Comparison of ENCODE assay signal across 8 cellular contexts in the genomic region with DNA sequence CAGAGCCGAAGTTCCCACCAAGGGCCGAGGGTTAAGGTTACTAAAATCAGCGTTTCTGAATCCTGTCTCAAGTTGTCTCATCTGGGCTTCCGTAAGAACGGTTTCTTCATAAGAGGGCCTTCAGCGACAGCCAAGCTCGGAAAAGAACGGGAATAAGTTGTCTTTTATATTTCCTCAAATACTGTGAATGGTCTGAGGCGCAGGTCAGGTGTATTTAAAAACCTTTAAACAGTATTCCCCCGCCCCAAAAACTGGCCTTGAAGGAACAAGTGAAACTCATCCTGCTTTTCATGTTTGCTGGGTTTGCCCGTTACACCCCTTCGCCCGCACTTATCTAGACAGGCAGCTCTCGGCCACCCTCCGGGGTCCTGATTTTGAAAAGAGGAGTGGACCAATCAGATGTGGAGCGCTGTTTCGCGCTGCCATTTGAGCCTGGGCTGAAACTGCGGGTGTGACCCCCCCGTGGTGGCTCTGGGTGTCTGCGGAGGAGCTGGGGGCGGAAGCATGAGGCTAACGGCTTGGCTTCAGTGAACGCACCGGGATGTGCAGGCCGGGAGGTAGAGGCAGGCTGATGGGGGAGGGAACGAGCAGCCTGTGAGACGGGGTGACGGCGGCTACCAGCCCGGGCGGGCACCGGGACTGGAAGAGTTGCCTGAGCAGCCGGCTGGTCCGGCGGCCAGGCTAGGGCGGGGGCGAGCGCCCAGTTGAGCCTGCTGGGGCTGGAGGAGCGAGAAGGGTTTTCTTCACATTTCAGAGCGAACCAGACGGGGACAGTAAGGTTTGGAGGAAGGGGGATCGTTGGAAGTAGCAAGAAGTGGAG. TPM values are rescaled to one million over a fixed set of nuclear protein-coding genes. Genes with fewer than 3 reads are reported as not detected.
DNase-seq lines count a peak whose midpoint lies in the region; ATAC-seq and TF ChIP-seq lines count a peak whose summit lies in the region.
"Not testable (repeated sequence)": the region's sequence is repeated elsewhere in the genome, so short reads cannot be mapped to it uniquely, and the experiment has no call there.

A gene with protein sequence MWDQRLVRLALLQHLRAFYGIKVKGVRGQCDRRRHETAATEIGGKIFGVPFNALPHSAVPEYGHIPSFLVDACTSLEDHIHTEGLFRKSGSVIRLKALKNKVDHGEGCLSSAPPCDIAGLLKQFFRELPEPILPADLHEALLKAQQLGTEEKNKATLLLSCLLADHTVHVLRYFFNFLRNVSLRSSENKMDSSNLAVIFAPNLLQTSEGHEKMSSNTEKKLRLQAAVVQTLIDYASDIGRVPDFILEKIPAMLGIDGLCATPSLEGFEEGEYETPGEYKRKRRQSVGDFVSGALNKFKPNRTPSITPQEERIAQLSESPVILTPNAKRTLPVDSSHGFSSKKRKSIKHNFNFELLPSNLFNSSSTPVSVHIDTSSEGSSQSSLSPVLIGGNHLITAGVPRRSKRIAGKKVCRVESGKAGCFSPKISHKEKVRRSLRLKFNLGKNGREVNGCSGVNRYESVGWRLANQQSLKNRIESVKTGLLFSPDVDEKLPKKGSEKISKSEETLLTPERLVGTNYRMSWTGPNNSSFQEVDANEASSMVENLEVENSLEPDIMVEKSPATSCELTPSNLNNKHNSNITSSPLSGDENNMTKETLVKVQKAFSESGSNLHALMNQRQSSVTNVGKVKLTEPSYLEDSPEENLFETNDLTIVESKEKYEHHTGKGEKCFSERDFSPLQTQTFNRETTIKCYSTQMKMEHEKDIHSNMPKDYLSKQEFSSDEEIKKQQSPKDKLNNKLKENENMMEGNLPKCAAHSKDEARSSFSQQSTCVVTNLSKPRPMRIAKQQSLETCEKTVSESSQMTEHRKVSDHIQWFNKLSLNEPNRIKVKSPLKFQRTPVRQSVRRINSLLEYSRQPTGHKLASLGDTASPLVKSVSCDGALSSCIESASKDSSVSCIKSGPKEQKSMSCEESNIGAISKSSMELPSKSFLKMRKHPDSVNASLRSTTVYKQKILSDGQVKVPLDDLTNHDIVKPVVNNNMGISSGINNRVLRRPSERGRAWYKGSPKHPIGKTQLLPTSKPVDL (plus strand): TSS at position 454 of the 820 bp plus-strand sequence. CDS start 708 bp downstream, outside the sequence.

- H3K36me3 ChIP-seq in Caco-2 (ENCODE audit: control insufficient read depth, insufficient read depth, low read length); neuron (ENCODE audit: insufficient read depth, low read length): not testable (repeated sequence)

- peak within 1 kb of the TSS; percentile 87 for H3K4me3 Mint-ChIP-seq in Caco-2 (ENCODE audit: unreplicated experiment)

- not testable (repeated sequence) for H2AFZ ChIP-seq in neuron (ENCODE audit: low read depth, low read length)

- H3K27me3 Mint-ChIP-seq in Caco-2 (ENCODE audit: insufficient read depth, unreplicated experiment) = not testable (repeated sequence)

- TF ChIP-seq CTCF in Caco-2 (IDR thresholded peaks at IDR 0.05; ENCODE audit: insufficient read depth in 1 of 2, low read depth in 1 of 2, low read length in 1 of 2, severe bottlenecking in 1 of 2, unreplicated experiment in 1 of 2); astrocyte of the cerebellum (IDR thresholded peaks at IDR 0.05; ENCODE audit: low read depth, low read length, missing control alignments): not testable (repeated sequence)

- CTCF ChIA-PET in Caco-2 (lab: Charles Lee) = not testable (repeated sequence)

- peak; percentile 92 for DNase-seq in Caco-2
- DNase-seq in T-helper 9 cell = peak; percentile 70
- DNase-seq in astrocyte of the cerebellum (ENCODE audit: low read depth) = peak; percentile 89
- peak; percentile 86 for DNase-seq in Right ventricle myocardium superior
- peak; percentile 54 to 59 for DNase-seq in stimulated activated CD8-positive, alpha-beta memory T cell treated with anti-CD3 and anti-CD28 coated beads, Interleukin-7, amount 100 ng/mL, for 1 hour (ENCODE audit: low read depth in 2 of 2)

- peak within 1 kb of the TSS; percentile 89 for H3K27ac Mint-ChIP-seq in Caco-2 (ENCODE audit: unreplicated experiment)

- H3K4me1 ChIP-seq in Caco-2; neuron (ENCODE audit: insufficient read depth, low read length): not testable (repeated sequence)

- POLR2A ChIA-PET in Caco-2 (lab: Charles Lee) = interaction anchor here (0.6 kb wide), 1 partner anchor 1989 kb away, joined by 8 read pairs; a partner anchor contains a TSS

- H3K27me3 ChIP-seq in Caco-2 (replicated peaks; ENCODE audit: control insufficient read depth, insufficient read depth, low read length); neuron (ENCODE audit: insufficient read depth, low read length): not testable (repeated sequence)

- ATAC-seq in GM21390 (IDR thresholded peaks at IDR 0.05; ENCODE audit: unreplicated experiment) (peak; percentile 73), HG03520 (IDR thresholded peaks at IDR 0.05; ENCODE audit: unreplicated experiment) (peak; percentile 73), Right ventricle myocardium superior (ENCODE audit: poor library complexity) (peak; percentile 94)

- not testable (repeated sequence) for BruUV-seq in Caco-2 (replicated peaks; lab: Mats Ljungman, UMichigan)

- in situ Hi-C loops in astrocyte of the cerebellum (cut with HindIII; ENCODE audit: low sequenced_read_pairs) = not testable (repeated sequence)

- intact Hi-C loops in Caco-2 (cut with micrococcal nuclease; ENCODE audit: unreplicated experiment); Right ventricle myocardium superior (cut with DNase I): not testable (repeated sequence)

- H3K9me3 ChIP-seq in Caco-2; neuron (ENCODE audit: low read length): not testable (repeated sequence)

- H3K4me1 Mint-ChIP-seq in Caco-2 (ENCODE audit: low read depth, unreplicated experiment) = not testable (repeated sequence)

- peak within 1 kb of the TSS; percentile 83 for H3K4me3 ChIP-seq in Caco-2 (ENCODE audit: low read depth, low read length)
- peak within 1 kb of the TSS; percentile 60 for H3K4me3 ChIP-seq in astrocyte of the cerebellum (ENCODE audit: low read depth, low read length)
- H3K4me3 ChIP-seq in neuron (ENCODE audit: low read length) = peak within 1 kb of the TSS; percentile 61

- peaks cover 16% of the 10 kb centered on the region for H3K36me3 Mint-ChIP-seq in Caco-2 (ENCODE audit: insufficient read depth, unreplicated experiment)

- not testable (repeated sequence) for H3K9me3 Mint-ChIP-seq in Caco-2 (ENCODE audit: unreplicated experiment)

RNA-seq across cellular contexts. Expression of the gene that starts here (rescaled TPM):
- total RNA-seq in Caco-2 (2022) (112 and 126 TPM in 2 replicates), Right ventricle myocardium superior (1.5 TPM)

Comparison
In these comparisons a context has a peak if more than half of its experiments do, and no peak if none do; other contexts are left out.
1. Peak in every context shown above with its lines: DNase-seq, ATAC-seq and H3K4me3 ChIP-seq.
2. RNA of the gene that starts here (total RNA-seq): 112 to 126 TPM in Caco-2; 1.5 TPM in Right ventricle myocardium superior (single experiment); every median in the first group is over 10 times any median in the second.